22 cellular contexts compared by ENCODE assay signal in genomic region chr9:19429590-19429989, GRCh38. TPM values are rescaled to one million over a fixed set of nuclear protein-coding genes. Genes with fewer than 3 reads are reported as not detected.
DNase-seq lines count a peak whose midpoint lies in the region; FAIRE-seq and TF ChIP-seq lines count a peak whose summit lies in the region.
"Had no signal": no experiment of that assay in that cellular context is flagged by ENCODE, and none has a peak within 500 bp of the region (broad histone marks: within the 10 kb centered on the region; RNA-seq: fewer than 3 reads in every experiment).

No MANE protein-coding gene starts in this region.

- peaks cover 38% of the 10 kb centered on the region for H3K4me1 ChIP-seq in left ventricle myocardium inferior
- no peaks in the 10 kb centered on the region for H3K4me1 ChIP-seq in small intestine (ENCODE audit: control insufficient read depth in 2 of 2, insufficient read depth in 1 of 2, low read depth in 1 of 2, low read length in 1 of 2)
- H3K4me1 ChIP-seq: BLaER1 had no signal

- H3K27me3 ChIP-seq in left ventricle myocardium inferior (ENCODE audit: low read depth), result no peaks in the 10 kb centered on the region
- no peaks in the 10 kb centered on the region for H3K27me3 ChIP-seq in small intestine (ENCODE audit: control insufficient read depth in 2 of 2, insufficient read depth in 2 of 2, low read length in 2 of 2)
- H3K27me3 ChIP-seq: BLaER1 had no signal

- H3K4me3 ChIP-seq in left ventricle myocardium inferior, result no peak overlapping the region
- H3K4me3 ChIP-seq in fibroblast of the aortic adventitia (ENCODE audit: low read depth, low read length), result no peak overlapping the region
- no peak overlapping the region for H3K4me3 ChIP-seq in small intestine (ENCODE audit: low read depth in 1 of 2, low read length in 2 of 2)
- H3K4me3 ChIP-seq: BLaER1 had no signal

- intact Hi-C loops in left ventricle myocardium inferior (cut with micrococcal nuclease), result no loop called here
- intact Hi-C loops in cardiac septum (cut with DNase I), result no loop called here

- DNase-seq in left ventricle myocardium inferior (no peak), cardiac septum (ENCODE audit: low spot score) (no peak), fibroblast of the aortic adventitia (ENCODE audit: low read depth) (peak; percentile 18), renal cortical epithelial cell (ENCODE audit: low read depth) (peak; percentile 17), AML-193 (lab: John Stamatoyannopoulos, UW) (no peak), GF-D8 (lab: John Stamatoyannopoulos, UW) (no peak), small intestine (no peak)
- DNase-seq in stimulated activated CD4-positive, alpha-beta T cell treated with anti-CD3 and anti-CD28 coated beads, Interleukin-4, amount 100 ng/mL, for 4 hours, result no peak
- DNase-seq: 8988T; Calu3; CD4-positive, alpha-beta memory T cell; H7; Karpas-422; NCI-H1417 treated with DMSO at 0.1 percent for 48 hours; NCI-H187 treated with DMSO at 0.1 percent for 48 hours; NCI-H345; NCI-H524 treated with DMSO at 0.1 percent for 48 hours; PC-3; RPMI8226; SHP77 treated with DMSO at 0.1 percent for 48 hours had no signal

- H3K36me3 ChIP-seq in left ventricle myocardium inferior (peaks cover 28% of the 10 kb centered on the region), small intestine (ENCODE audit: control insufficient read depth in 2 of 2, insufficient read depth in 2 of 2, low read length in 2 of 2) (no peaks in the 10 kb centered on the region)

- TF ChIP-seq CTCF in left ventricle myocardium inferior (IDR thresholded peaks at IDR 0.05; ENCODE audit: borderline replicate concordance) (no peak), fibroblast of the aortic adventitia (IDR thresholded peaks at IDR 0.05; ENCODE audit: insufficient read depth, low read length) (no peak)

- H3K27ac ChIP-seq in left ventricle myocardium inferior (replicated peaks) (peak overlapping the region; percentile 83), small intestine (ENCODE audit: low read depth in 1 of 2, low read length in 1 of 2) (no peak overlapping the region)
- H3K27ac ChIP-seq: BLaER1, HL-60 had no signal

- 75 to 78% (median 76%) methylated on average over 2 of the region's 2 CpGs for WGBS in small intestine, 3 donors

- no peak for FAIRE-seq in small intestine (lab: Jason Lieb, UNC)

- no peaks in the 10 kb centered on the region for H3K9me3 ChIP-seq in left ventricle myocardium inferior (replicated peaks)
- no peaks in the 10 kb centered on the region for H3K9me3 ChIP-seq in small intestine (ENCODE audit: control insufficient read depth, low read depth)

RNA-seq across cellular contexts. Expression of gene ACER2, which starts 20.8 kb away (rescaled TPM):
- total RNA-seq in left ventricle myocardium inferior (3.8 TPM), cardiac septum (4.1 TPM), fibroblast of the aortic adventitia (ENCODE audit: low replicate concordance) (1.3 and 2.4 TPM in 2 replicates), renal cortical epithelial cell (4.5 and 13.4 TPM in 2 replicates)
- polyA plus RNA-seq in small intestine, result 1 to 10 TPM in 2 of 3 donors, under 1 TPM in 1; 0.45 to 1.1 (median 1.1) TPM

RNA-seq across cellular contexts. Expression of gene RPS6, which starts 49.6 kb away (rescaled TPM):
- total RNA-seq in left ventricle myocardium inferior, result 997 TPM
- total RNA-seq in cardiac septum, result 810 TPM
- total RNA-seq in fibroblast of the aortic adventitia (ENCODE audit: low replicate concordance), result 1,757 and 2,479 TPM in 2 replicates
- 1,466 and 1,475 TPM in 2 replicates for total RNA-seq in renal cortical epithelial cell
- polyA plus RNA-seq in small intestine, result 1,000 to 10,000 TPM; 1,868 to 4,030 (median 3,204) TPM

Comparison
In these comparisons a context has a peak if more than half of its experiments do, and no peak if none do; other contexts are left out.
1. DNase-seq: peak in fibroblast of the aortic adventitia (single experiment) and renal cortical epithelial cell (single experiment); none in left ventricle myocardium inferior (single experiment), cardiac septum (single experiment), AML-193 (0 of 2), GF-D8 (single experiment), stimulated activated CD4-positive, alpha-beta T cell treated with anti-CD3 and anti-CD28 coated beads, Interleukin-4, amount 100 ng/mL, for 4 hours (0 of 2) and small intestine (single experiment).